Comparison of ENCODE assay signal across 23 cellular contexts in genomic region chr5:77641963-77642589, GRCh38. TPM values are rescaled to one million over a fixed set of nuclear protein-coding genes. Genes with fewer than 3 reads are reported as not detected.
DNase-seq lines count a peak whose midpoint lies in the region; ATAC-seq, FAIRE-seq and TF ChIP-seq lines count a peak whose summit lies in the region.
"Had no signal": no experiment of that assay in that cellular context is flagged by ENCODE, and none has a peak within 500 bp of the region (broad histone marks: within the 10 kb centered on the region; RNA-seq: fewer than 3 reads in every experiment).

No MANE protein-coding gene starts in this region.

- H3K9me1 ChIP-seq in K562 (ENCODE audit: control insufficient read depth, insufficient read depth, low read length): no peaks in the 10 kb centered on the region

- no peak for FAIRE-seq in K562 (lab: Jason Lieb, UNC)
- FAIRE-seq: GM12891, HTR-8/SVneo, RCC 7860 had no signal

- TF ChIP-seq RAD21 in K562 (CRISPR knock-in tag; conservative IDR thresholded peaks at IDR 0.05 in 1 of 2, IDR thresholded peaks at IDR 0.05 in 1 of 2) (no peak), neural cell (conservative IDR thresholded peaks at IDR 0.05) (no peak)

- H3K27ac ChIP-seq in CD4-positive, alpha-beta T cell (ENCODE audit: low read depth, low read length): no peak overlapping the region
- H3K27ac ChIP-seq in GM23338 (ENCODE audit: low read depth): no peak overlapping the region
- no peak overlapping the region for H3K27ac ChIP-seq in K562 (ENCODE audit: extremely low read depth, low read depth, low read length)
- H3K27ac ChIP-seq in neural cell (ENCODE audit: low read length): no peak overlapping the region
- H3K27ac ChIP-seq: BLaER1 had no signal

- H3F3A ChIP-seq in GM23338 (replicated peaks; ENCODE audit: low read depth) (peaks cover 19% of the 10 kb centered on the region), neural cell (ENCODE audit: insufficient read depth, low read length, poor library complexity, severe bottlenecking) (no peaks in the 10 kb centered on the region)

- peaks cover 94% of the 10 kb centered on the region for H3K27me3 ChIP-seq in CD4-positive, alpha-beta T cell (ENCODE audit: control insufficient read depth, insufficient read depth, low read length)
- H3K27me3 ChIP-seq in GM23338 (ENCODE audit: insufficient read depth) (peaks cover 99% of the 10 kb centered on the region), K562 (ENCODE audit: control insufficient read depth in 2 of 2, insufficient read depth in 2 of 2, low read length in 2 of 2) (peaks cover 54 to 75% of the 10 kb centered on the region in 2 experiments; a peak in 4 of 5 replicates), neural cell (ENCODE audit: insufficient read depth, low read depth, low read length) (peaks cover 97% of the 10 kb centered on the region)

- in situ Hi-C loops in K562 (cut with MboI): no loop called here

- H3K36me3 ChIP-seq in GM23338 (ENCODE audit: insufficient read depth) (no peaks in the 10 kb centered on the region), K562 (ENCODE audit: control insufficient read depth, insufficient read depth, low read length) (no peaks in the 10 kb centered on the region), neural cell (ENCODE audit: insufficient read depth, low read length) (no peaks in the 10 kb centered on the region)
- H3K36me3 ChIP-seq: BLaER1 had no signal

- H3K4me3 ChIP-seq in GM23338: no peak overlapping the region
- no peak overlapping the region for H3K4me3 ChIP-seq in K562
- H3K4me3 ChIP-seq in neural cell (ENCODE audit: low read length): no peak overlapping the region
- H3K4me3 ChIP-seq: BLaER1 had no signal

- peaks cover 2% of the 10 kb centered on the region for H3K9me3 Mint-ChIP-seq in CD4-positive, alpha-beta T cell
- H3K9me3 Mint-ChIP-seq in GM23338: peaks cover 5% of the 10 kb centered on the region; the same call in 2 of the 3 replicates

- H3K4me3 Mint-ChIP-seq in CD4-positive, alpha-beta T cell: no peak overlapping the region
- H3K4me3 Mint-ChIP-seq in GM23338: no peak overlapping the region

- peaks cover 24% of the 10 kb centered on the region for H3K9me3 ChIP-seq in CD4-positive, alpha-beta T cell (ENCODE audit: control insufficient read depth, low read length)
- H3K9me3 ChIP-seq in K562 (replicated peaks; ENCODE audit: control insufficient read depth, insufficient read depth, low read depth, low read length) (no peaks in the 10 kb centered on the region), neural cell (ENCODE audit: low read length) (no peaks in the 10 kb centered on the region)

- no peak for ATAC-seq in CD4-positive, alpha-beta T cell (ENCODE audit: poor library complexity)
- ATAC-seq in GM23338: no peak
- no peak for ATAC-seq in K562
- ATAC-seq in Right ventricle myocardium inferior: no peak

- intact Hi-C loops in CD4-positive, alpha-beta T cell (cut with DNase I, micrococcal nuclease): loop anchor here in 1 of 2 experiments (2.0 kb wide), 1 partner anchor 15 kb away; no protein-coding TSS in a partner anchor
- intact Hi-C loops in K562 (cut with micrococcal nuclease): loop anchor here (10.0 kb wide), 2 partner anchors 67 to 343 kb away; no protein-coding TSS in a partner anchor
- intact Hi-C loops in Right ventricle myocardium inferior (cut with DNase I): loop anchor here (10.0 kb wide), 2 partner anchors 133 to 213 kb away; partner anchors contain the start of gene TBCA

- TF ChIP-seq EP300 in K562 (IDR thresholded peaks at IDR 0.05; ENCODE audit: low read length) (no peak), neural cell (conservative IDR thresholded peaks at IDR 0.05; ENCODE audit: poor library complexity, severe bottlenecking) (no peak)

- BruUV-seq in K562 (replicated peaks; lab: Mats Ljungman, UMichigan): no TSS peak

- peaks cover 4% of the 10 kb centered on the region for H3K36me3 Mint-ChIP-seq in CD4-positive, alpha-beta T cell (ENCODE audit: low read depth)
- H3K36me3 Mint-ChIP-seq in GM23338 (ENCODE audit: low read depth): no peaks in the 10 kb centered on the region; the same call in 2 of the 3 replicates

- H4K20me1 ChIP-seq in GM23338 (replicated peaks; ENCODE audit: insufficient read depth) (peaks cover 44% of the 10 kb centered on the region), K562 (replicated peaks; ENCODE audit: control insufficient read depth, insufficient read depth, low read length) (0 out of 2 replicates have a peak, but pooled peaks cover 6% of the 10 kb centered on the region), neural cell (ENCODE audit: insufficient read depth) (no peaks in the 10 kb centered on the region)

- DNase-seq in CD4-positive, alpha-beta T cell: no peak
- DNase-seq in GM23338 (ENCODE audit: low spot score) (peak; percentile 24), K562 (ENCODE audit: extremely low read depth in 1 of 4, low spot score in 3 of 4) (no peak), CD1c-positive myeloid dendritic cell (ENCODE audit: extremely low spot score) (no peak), epidermal melanocyte (ENCODE audit: insufficient read length, low spot score) (no peak), Right ventricle myocardium inferior (ENCODE audit: missing footprints) (no peak), germinal center (ENCODE audit: low spot score) (no peak)
- DNase-seq: CD8-positive, alpha-beta memory T cell; IMR-90; Karpas-422; MV-4-11; NCI-H2029 treated with DMSO at 0.1 percent for 48 hours; NCI-H2171; NCI-H524 treated with DMSO at 0.1 percent for 48 hours; OCI-M1 had no signal

- H3K4me2 ChIP-seq in GM23338 (no peak overlapping the region), K562 (ENCODE audit: insufficient read depth, low read length) (no peak overlapping the region), neural cell (ENCODE audit: low read length) (no peak overlapping the region)
- H3K4me2 ChIP-seq: BLaER1 had no signal

- H3K4me1 ChIP-seq in GM23338 (ENCODE audit: insufficient read depth) (peaks cover 51% of the 10 kb centered on the region), K562 (replicated peaks in 1 of 2; ENCODE audit: control insufficient read depth in 2 of 2, insufficient read depth in 2 of 2, low read length in 2 of 2) (peaks cover 0 to 36% of the 10 kb centered on the region in 2 experiments; a peak in 2 of 5 replicates)
- H3K4me1 ChIP-seq: BLaER1 had no signal

- H3K9me2 ChIP-seq in GM23338 (ENCODE audit: insufficient read depth) (no peaks in the 10 kb centered on the region), neural cell (ENCODE audit: insufficient read depth, low read length) (no peaks in the 10 kb centered on the region)

- WGBS in K562 (ENCODE audit: insufficient coverage, low coverage, missing lambda C conversion rate): 13% methylated on average over 15 of the region's 15 CpGs

- peaks cover 39% of the 10 kb centered on the region for H3K4me1 Mint-ChIP-seq in CD4-positive, alpha-beta T cell (ENCODE audit: low read depth)
- H3K4me1 Mint-ChIP-seq in GM23338: peaks cover 46% of the 10 kb centered on the region

- H3K27me3 Mint-ChIP-seq in CD4-positive, alpha-beta T cell: peaks cover 98% of the 10 kb centered on the region
- peaks cover 97% of the 10 kb centered on the region for H3K27me3 Mint-ChIP-seq in GM23338 (ENCODE audit: insufficient read depth, low read depth, poor library complexity)

- H3K9ac ChIP-seq in K562 (ENCODE audit: insufficient read depth in 1 of 2, low read depth in 2 of 2, low read length in 2 of 2) (no peak overlapping the region), neural cell (ENCODE audit: low read length) (no peak overlapping the region)
- H3K9ac ChIP-seq: BLaER1 had no signal

- POLR2A ChIA-PET in CD4-positive, alpha-beta T cell (lab: Charles Lee): no interaction called here
- POLR2A ChIA-PET in K562 (lab: Yijun Ruan, JAX): interaction anchor here (0.6 to 0.7 kb wide), 2 partner anchors 277 to 380 kb away, joined by 3 read pairs; no protein-coding TSS in a partner anchor

- H3K79me2 ChIP-seq in GM23338 (replicated peaks; ENCODE audit: insufficient read depth): no peaks in the 10 kb centered on the region
- no peaks in the 10 kb centered on the region for H3K79me2 ChIP-seq in K562 (ENCODE audit: control insufficient read depth, insufficient read depth, low read length)
- H3K79me2 ChIP-seq in neural cell (replicated peaks; ENCODE audit: insufficient read depth, low read length): no peaks in the 10 kb centered on the region

- TF ChIP-seq CTCF in CD4-positive, alpha-beta T cell (IDR thresholded peaks at IDR 0.05): no peak
- TF ChIP-seq CTCF in GM23338 (conservative IDR thresholded peaks at IDR 0.05; ENCODE audit: low read depth in 2 of 2): no peak
- TF ChIP-seq CTCF in K562 (IDR thresholded peaks at IDR 0.05 in 2 of 3, conservative IDR thresholded peaks at IDR 0.05 in 1 of 3; ENCODE audit: insufficient read depth in 2 of 3, low read depth in 1 of 3, low read length in 3 of 3): no peak
- no peak for TF ChIP-seq CTCF in neural cell (IDR thresholded peaks at IDR 0.05; ENCODE audit: poor library complexity, severe bottlenecking)

- H3K27ac Mint-ChIP-seq in CD4-positive, alpha-beta T cell: peak overlapping the region; percentile 14
- no peak overlapping the region for H3K27ac Mint-ChIP-seq in GM23338

- no peak overlapping the region for H2AFZ ChIP-seq in GM23338
- no peak overlapping the region for H2AFZ ChIP-seq in K562 (ENCODE audit: low read depth, low read length)
- no peak overlapping the region for H2AFZ ChIP-seq in neural cell (ENCODE audit: low read depth, low read length)

- CTCF ChIA-PET in CD4-positive, alpha-beta T cell (lab: Charles Lee): no interaction called here
- CTCF ChIA-PET in K562 (lab: Yijun Ruan, JAX; ENCODE audit: low intra/inter-chr PET ratio): no interaction called here

- TF ChIP-seq POLR2A in K562 (conservative IDR thresholded peaks at IDR 0.05): no peak

RNA-seq across cellular contexts. Expression of gene OTP, which starts 3.6 kb away (rescaled TPM):
- total RNA-seq in CD4-positive, alpha-beta T cell: not detected
- total RNA-seq in GM23338 (2014; rRNA removed; shearing (Covaris generic)): not detected in 2 replicates
- not detected in 2 replicates for polyA plus RNA-seq in GM23338 (2016; fragmentation: Nextera tagmentation; extraction: Ambion mirVana)
- not detected in 2 replicates for total RNA-seq in K562 (2011; cell fraction: chromatin; rRNA removed; ENCODE audit: low replicate concordance)
- not detected in 2 replicates for total RNA-seq in K562 (2011; cell fraction: nucleolus; rRNA removed)
- total RNA-seq in K562 (2011; cell fraction: nucleoplasm; rRNA removed): not detected in 2 replicates
- not detected in 2 replicates for total RNA-seq in K562 (2014; rRNA removed)
- total RNA-seq in K562 (2014; rRNA removed; fragmentation: Illumina TruSeq; extraction: Trizol): not detected in 2 replicates
- total RNA-seq in K562 (2015; rRNA removed; fragmentation: Illumina TruSeq; extraction: Trizol): not detected in 2 replicates
- 0.16 TPM in 2 replicates for total RNA-seq in K562 (2021)
- 0.04 TPM in 1 of 2 replicates, not detected in the other for polyA plus RNA-seq in K562 (2011; rRNA removed)
- polyA plus RNA-seq in K562 (2011; cell fraction: cytosol; rRNA removed): 0.04 TPM in 2 replicates
- polyA plus RNA-seq in K562 (2011; cell fraction: nucleus; rRNA removed): not detected in 2 replicates
- polyA plus RNA-seq in K562 (2012): 0.08 TPM in 1 of 2 replicates, not detected in the other
- 0.08 and 0.09 TPM in 2 replicates for polyA plus RNA-seq in K562 (2014; fragmentation: Illumina TruSeq; extraction: Trizol)
- polyA plus RNA-seq in K562 (2014; fragmentation: Nextera tagmentation; extraction: Ambion mirVana): under 1 TPM; 0.04 to 0.06 TPM
- polyA plus RNA-seq in K562 (2014; rRNA removed): 0.04 and 0.05 TPM in 2 replicates
- polyA minus RNA-seq in K562 (2011; rRNA and poly(A)+ RNA removed): 0.06 TPM in 1 of 2 replicates, not detected in the other
- not detected in 2 replicates for polyA minus RNA-seq in K562 (2011; cell fraction: cytosol; rRNA and poly(A)+ RNA removed)
- polyA minus RNA-seq in K562 (2011; cell fraction: nucleus; rRNA and poly(A)+ RNA removed): not detected in 2 replicates
- not detected in 2 replicates for polyA plus RNA-seq in neural cell
- not detected in 2 replicates for polyA minus RNA-seq in neural cell
- not detected for total RNA-seq in Right ventricle myocardium inferior
- total RNA-seq: A673; CD8-positive, alpha-beta memory T cell; H4; IMR-90; M059J had no signal
- polyA plus RNA-seq: CD8-positive, alpha-beta memory T cell; IMR-90 had no signal
